9 cellular contexts compared by ENCODE assay signal in genomic region chr10:81018898-81019890, GRCh38.
DNase-seq lines count a peak whose midpoint lies in the region; ATAC-seq and TF ChIP-seq lines count a peak whose summit lies in the region.
"Had no signal": no experiment of that assay in that cellular context is flagged by ENCODE, and none has a peak within 500 bp of the region (broad histone marks: within the 10 kb centered on the region; RNA-seq: fewer than 3 reads in every experiment).

No MANE protein-coding gene starts in this region.

- H3K4me1 Mint-ChIP-seq in mesothelial cell of epicardium, result peaks cover 4% of the 10 kb centered on the region

- H3K9me3 Mint-ChIP-seq in mesothelial cell of epicardium, result peaks cover 13% of the 10 kb centered on the region
- H3K9me3 Mint-ChIP-seq: central memory CD8-positive, alpha-beta T cell had no signal

- peak overlapping the region; percentile 6 for H3K4me3 Mint-ChIP-seq in mesothelial cell of epicardium
- H3K4me3 Mint-ChIP-seq: central memory CD8-positive, alpha-beta T cell had no signal

- no peaks in the 10 kb centered on the region for H3K36me3 Mint-ChIP-seq in mesothelial cell of epicardium

- DNase-seq in NCI-H1694 treated with DMSO at 0.1 percent for 48 hours (lab: John Stamatoyannopoulos, UW) (peak; percentile 7), NCI-H1694 (lab: John Stamatoyannopoulos, UW) (no peak), NCI-H446 treated with DMSO at 0.1 percent for 48 hours (lab: John Stamatoyannopoulos, UW) (peak; percentile 1), cerebellar cortex (ENCODE audit: low spot score) (peak; percentile 20), mesothelial cell of epicardium (ENCODE audit: low spot score in 2 of 2, unreplicated experiment in 2 of 2) (no peak), GOT3 (lab: John Stamatoyannopoulos, UW) (no peak)

- ATAC-seq in GM19023 (IDR thresholded peaks at IDR 0.05; ENCODE audit: unreplicated experiment) (peak; percentile 77), HG03060 (IDR thresholded peaks at IDR 0.05; ENCODE audit: low read depth, unreplicated experiment) (peak; percentile 72)

- H3K27ac Mint-ChIP-seq in mesothelial cell of epicardium, result no peak overlapping the region

- H3K27me3 Mint-ChIP-seq in mesothelial cell of epicardium (ENCODE audit: low read depth), result no peaks in the 10 kb centered on the region
- H3K27me3 Mint-ChIP-seq: central memory CD8-positive, alpha-beta T cell had no signal

- peak; percentile 44 for TF ChIP-seq CTCF in mesothelial cell of epicardium (IDR thresholded peaks at IDR 0.05; ENCODE audit: unreplicated experiment)

Comparison
In these comparisons a context has a peak if more than half of its experiments do, and no peak if none do; other contexts are left out.
1. DNase-seq: peak in NCI-H1694 treated with DMSO at 0.1 percent for 48 hours (single experiment), NCI-H446 treated with DMSO at 0.1 percent for 48 hours (single experiment) and cerebellar cortex (single experiment); none in NCI-H1694 (single experiment), mesothelial cell of epicardium (0 of 2) and GOT3 (single experiment).